35 cellular contexts compared by ENCODE assay signal in genomic region chr20:38629979-38630378, GRCh38. TPM values are rescaled to one million over a fixed set of nuclear protein-coding genes. Genes with fewer than 3 reads are reported as not detected.
"Had no signal": no experiment of that assay in that cellular context is flagged by ENCODE, and none has a peak within 500 bp of the region (broad histone marks: within the 10 kb centered on the region; RNA-seq: fewer than 3 reads in every experiment).

No MANE protein-coding gene starts in this region.

- H3K4me3 ChIP-seq: MG63, SJCRH30, SK-N-MC had no signal

- H3K9me3 ChIP-seq: SJCRH30 had no signal

- DNase-seq: Kasumi-1, KG1, MG63, NCI-H1048, NCI-H1092 treated with DMSO at 0.1 percent for 48 hours, NCI-H1105 treated with DMSO at 0.1 percent for 48 hours, NCI-H1417, NCI-H1436, NCI-H146, NCI-H1694, NCI-H187, NCI-H1930, NCI-H2029 treated with DMSO at 0.1 percent for 48 hours, NCI-H2081 treated with DMSO at 0.1 percent for 48 hours, NCI-H2171 treated with DMSO at 0.1 percent for 48 hours, NCI-H2227 treated with DMSO at 0.1 percent for 48 hours, NCI-H345, NCI-H446, NCI-H524, NCI-H526, NCI-H69, NCI-H748 treated with DMSO at 0.1 percent for 48 hours, NCI-H82, PC-3, SHP77, SIG-M5, SJCRH30, T-helper 1 cell had no signal

- H3K36me3 ChIP-seq: MG63, SJCRH30 had no signal

- H3K4me1 ChIP-seq: SJCRH30 had no signal

- H3K27ac ChIP-seq: RWPE1, SJCRH30 had no signal

RNA-seq across cellular contexts. Expression of gene ARHGAP40, which starts 28.4 kb away (rescaled TPM):
- total RNA-seq: PC-3, Right ventricle myocardium inferior, RPMI7951, SJCRH30 had no signal

RNA-seq across cellular contexts. Expression of gene ADIG, which starts 49.0 kb away (rescaled TPM):
- total RNA-seq: M059J, NCI-H460, PC-3, RPMI7951, SJCRH30, SK-MEL-5 had no signal
